Comparison of ENCODE assay signal across 16 cellular contexts in the genomic region with DNA sequence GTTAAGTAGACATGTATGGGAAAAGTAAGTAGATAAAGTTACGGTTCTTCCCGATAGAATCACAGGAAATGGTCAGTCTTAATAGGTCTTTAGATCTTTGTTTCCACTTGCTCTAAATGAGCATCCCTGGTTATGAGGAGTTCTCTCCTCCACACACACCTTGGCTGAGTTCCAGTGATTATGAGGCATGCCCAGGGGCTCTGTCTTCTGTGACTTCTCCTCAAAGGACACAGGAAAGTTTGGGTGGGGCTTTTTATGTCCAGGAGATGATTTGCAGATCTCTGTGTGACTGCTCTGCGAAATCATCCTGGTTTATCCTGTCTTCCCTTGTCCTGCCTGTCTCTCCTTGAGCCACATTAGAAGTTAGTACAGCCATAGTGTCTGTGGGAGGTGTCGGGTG.
DNase-seq lines count a peak whose midpoint lies in the region; ATAC-seq and TF ChIP-seq lines count a peak whose summit lies in the region.
"Had no signal": no experiment of that assay in that cellular context is flagged by ENCODE, and none has a peak within 500 bp of the region (broad histone marks: within the 10 kb centered on the region; RNA-seq: fewer than 3 reads in every experiment).

No MANE protein-coding gene starts in this region.

- CTCF ChIA-PET in OCI-LY7 (lab: Charles Lee; ENCODE audit: unreplicated experiment), result no interaction called here

- H3K27ac ChIP-seq in heart left ventricle, result peak overlapping the region; percentile 29 to 90 (median 53)
- peak overlapping the region; percentile 21 to 54 for H3K27ac ChIP-seq in right atrium auricular region
- no peak overlapping the region for H3K27ac ChIP-seq in OCI-LY7 (ENCODE audit: low read depth, low read length, poor library complexity, severe bottlenecking)

- DNase-seq in heart left ventricle (peak in 1 of 5 donors; percentile 57), cardiac septum (ENCODE audit: low spot score) (no peak), right atrium auricular region (ENCODE audit: low spot score) (no peak), ureter (ENCODE audit: low spot score) (peak; percentile 10), NCI-H2107 (lab: John Stamatoyannopoulos, UW) (no peak), OCI-LY7 (ENCODE audit: low spot score) (no peak)
- DNase-seq: activated T-cell treated with anti-CD3 and anti-CD28 coated beads, Interleukin-2, amount 50 U/mL, for 4 hours; GOT3; NCI-H2029 treated with DMSO at 0.1 percent for 48 hours; stimulated activated CD4-positive, alpha-beta T cell treated with anti-CD3 and anti-CD28 coated beads, Interleukin-4, amount 100 ng/mL, for 24 hours had no signal

- H3K9me2 ChIP-seq in OCI-LY7 (ENCODE audit: insufficient read depth, low read length), result no peaks in the 10 kb centered on the region

- intact Hi-C loops in heart left ventricle (cut with DNase I) (loop anchor here in 5 of 10 donors (2.0 to 10.0 kb wide), 7 partner anchors 27 to 295 kb away; no protein-coding TSS in a partner anchor), cardiac septum (cut with DNase I) (loop anchor here (5.0 to 10.0 kb wide), 2 partner anchors 162 to 305 kb away; a partner anchor contains a TSS), OCI-LY7 (cut with micrococcal nuclease; ENCODE audit: unreplicated experiment) (loop anchor here (10.0 kb wide), 2 partner anchors 145 to 675 kb away; no protein-coding TSS in a partner anchor)

- H3K79me2 ChIP-seq in OCI-LY7 (ENCODE audit: insufficient read depth, low read depth, low read length), result peaks cover 26% of the 10 kb centered on the region; the same call in 1 of the 2 replicates

- peaks cover 4% of the 10 kb centered on the region; the same call in 1 of the 2 replicates for H4K20me1 ChIP-seq in OCI-LY7 (ENCODE audit: insufficient read depth, low read length)

- H3K27ac Mint-ChIP-seq in activated naive CD8-positive, alpha-beta T cell, result peak overlapping the region; percentile 77
- H3K27ac Mint-ChIP-seq: memory B cell had no signal

- 42 to 61% (median 49%) methylated on average over 4 of the region's 4 CpGs for WGBS in heart left ventricle, 4 donors

- peaks cover 2 to 97% (median 71%) of the 10 kb centered on the region in 9 donors for H3K36me3 ChIP-seq in heart left ventricle
- peaks cover 40% of the 10 kb centered on the region for H3K36me3 ChIP-seq in right atrium auricular region
- peaks cover 83% of the 10 kb centered on the region for H3K36me3 ChIP-seq in OCI-LY7 (ENCODE audit: insufficient read depth, low read length)

- TF ChIP-seq CTCF in heart left ventricle (IDR thresholded peaks at IDR 0.05) (no peak), right atrium auricular region (IDR thresholded peaks at IDR 0.05) (no peak), OCI-LY7 (conservative IDR thresholded peaks at IDR 0.05; ENCODE audit: low read length) (no peak)

- peaks cover 35% of the 10 kb centered on the region for H3K4me1 Mint-ChIP-seq in activated naive CD8-positive, alpha-beta T cell (ENCODE audit: low read depth)

- H3K4me2 ChIP-seq in OCI-LY7 (ENCODE audit: low read length), result no peak overlapping the region

- H3K9me3 ChIP-seq in heart left ventricle (no peaks in the 10 kb centered on the region), right atrium auricular region (no peaks in the 10 kb centered on the region), OCI-LY7 (ENCODE audit: low read length) (no peaks in the 10 kb centered on the region)

- H3K36me3 Mint-ChIP-seq in activated naive CD8-positive, alpha-beta T cell, result peaks cover 7% of the 10 kb centered on the region

- POLR2A ChIA-PET in OCI-LY7 (lab: Charles Lee), result interaction anchor here (1.0 to 1.4 kb wide), 4 partner anchors 12 to 60 kb away, joined by 3 to 6 read pairs (median 4); no protein-coding TSS in a partner anchor

- H2AFZ ChIP-seq in OCI-LY7 (ENCODE audit: low read length), result no peak overlapping the region

- H3K4me3 ChIP-seq in heart left ventricle (no peak overlapping the region), right atrium auricular region (no peak overlapping the region), OCI-LY7 (ENCODE audit: low read depth, low read length, poor library complexity, severe bottlenecking) (no peak overlapping the region)

- no peaks in the 10 kb centered on the region for H3K27me3 ChIP-seq in heart left ventricle
- H3K27me3 ChIP-seq in right atrium auricular region, result no peaks in the 10 kb centered on the region

- peak in 3 of 4 donors; percentile 15 to 32 (median 18) for ATAC-seq in heart left ventricle
- no peak for ATAC-seq in GM18858 (IDR thresholded peaks at IDR 0.05; ENCODE audit: unreplicated experiment)
- ATAC-seq: activated T-cell treated with anti-CD3 and anti-CD28 coated beads, Interleukin-2, amount 50 U/mL, for 4 hours; WTC11 had no signal

- no peak overlapping the region for H3K4me3 Mint-ChIP-seq in activated naive CD8-positive, alpha-beta T cell
- H3K4me3 Mint-ChIP-seq: activated T-cell treated with anti-CD3 and anti-CD28 coated beads, Interleukin-2, amount 50 U/mL, for 4 hours; IgD-negative memory B cell; memory B cell; WTC11 had no signal

- TF ChIP-seq POLR2A in heart left ventricle (IDR thresholded peaks at IDR 0.05), result no peak

- H3K27me3 Mint-ChIP-seq in activated naive CD8-positive, alpha-beta T cell, result no peaks in the 10 kb centered on the region
- H3K27me3 Mint-ChIP-seq: IgD-negative memory B cell, memory B cell, progenitor cell of endocrine pancreas had no signal

- no peaks in the 10 kb centered on the region for H3K9me3 Mint-ChIP-seq in activated naive CD8-positive, alpha-beta T cell (ENCODE audit: low read depth)
- H3K9me3 Mint-ChIP-seq: activated T-cell treated with anti-CD3 and anti-CD28 coated beads, Interleukin-2, amount 50 U/mL, for 4 hours; IgD-negative memory B cell; memory B cell; WTC11 had no signal

- BruUV-seq in OCI-LY7 (replicated peaks; lab: Mats Ljungman, UMichigan), result no TSS peak

- H3K4me1 ChIP-seq in heart left ventricle (peaks cover 17 to 84% (median 75%) of the 10 kb centered on the region in 12 donors), right atrium auricular region (peaks cover 0 to 70% of the 10 kb centered on the region in 2 donors), OCI-LY7 (ENCODE audit: insufficient read depth, low read length, poor library complexity, severe bottlenecking) (peaks cover 48% of the 10 kb centered on the region)
